Comparison of ENCODE assay signal across 6 cellular contexts in genomic region chr11:65523323-65523968, GRCh38. TPM values are rescaled to one million over a fixed set of nuclear protein-coding genes. Genes with fewer than 3 reads are reported as not detected.
DNase-seq lines count a peak whose midpoint lies in the region; ATAC-seq, FAIRE-seq and TF ChIP-seq lines count a peak whose summit lies in the region.
"Not testable (repeated sequence)": the region's sequence is repeated elsewhere in the genome, so short reads cannot be mapped to it uniquely, and the experiment has no call there.

No MANE protein-coding gene starts in this region.

- TF ChIP-seq EP300 in ovary (IDR thresholded peaks at IDR 0.05), result not testable (repeated sequence)

- not testable (repeated sequence) for H3K27me3 ChIP-seq in ovary, upper lobe of right lung

- WGBS in ovary, 3 donors, result 59 to 69% (median 63%) methylated on average over 13 of the region's 13 CpGs

- H3K27me3 Mint-ChIP-seq in activated CD8-positive, alpha-beta T cell treated with anti-CD3 and anti-CD28 coated beads, Interleukin-2, amount 10 ng/mL, durations not matched to agents 7 days and 5 days (ENCODE audit: low read depth); chondrocyte (ENCODE audit: low read depth): not testable (repeated sequence)

- H3K4me1 Mint-ChIP-seq in activated CD8-positive, alpha-beta T cell treated with anti-CD3 and anti-CD28 coated beads, Interleukin-2, amount 10 ng/mL, durations not matched to agents 7 days and 5 days (ENCODE audit: low read depth), result peaks cover 49% of the 10 kb centered on the region
- peaks cover 38% of the 10 kb centered on the region for H3K4me1 Mint-ChIP-seq in chondrocyte (ENCODE audit: low read depth)

- ATAC-seq in activated CD8-positive, alpha-beta T cell treated with anti-CD3 and anti-CD28 coated beads, Interleukin-2, amount 10 ng/mL, durations not matched to agents 7 days and 5 days; upper lobe of right lung: not testable (repeated sequence)

- not testable (repeated sequence) for TF ChIP-seq CTCF in HEK293 (tag by site-specific recombination; IDR thresholded peaks at IDR 0.05); chondrocyte (IDR thresholded peaks at IDR 0.05); kidney (IDR thresholded peaks at IDR 0.05; ENCODE audit: borderline replicate concordance, extremely low read depth, insufficient read depth); ovary (IDR thresholded peaks at IDR 0.05); upper lobe of right lung (IDR thresholded peaks at IDR 0.05)

- H3K36me3 Mint-ChIP-seq in activated CD8-positive, alpha-beta T cell treated with anti-CD3 and anti-CD28 coated beads, Interleukin-2, amount 10 ng/mL, durations not matched to agents 7 days and 5 days (ENCODE audit: low read depth), result peaks cover 17% of the 10 kb centered on the region
- not testable (repeated sequence) for H3K36me3 Mint-ChIP-seq in chondrocyte (ENCODE audit: low read depth)

- POLR2A ChIA-PET in HEK293 (lab: Yijun Ruan, JAX), result not testable (repeated sequence)
- POLR2A ChIA-PET in activated CD8-positive, alpha-beta T cell treated with anti-CD3 and anti-CD28 coated beads, Interleukin-2, amount 10 ng/mL, durations not matched to agents 7 days and 5 days (lab: Charles Lee), result interaction anchor here (0.7 to 2.8 kb wide), 7 partner anchors 19 to 104 kb away, joined by 3 to 25 read pairs (median 4); partner anchors contain the start of gene FAM89B

- H3K4me3 ChIP-seq in HEK293 (ENCODE audit: low read depth, low read length); ovary; upper lobe of right lung: not testable (repeated sequence)
- peak overlapping the region in 1 of 2 donors; percentile 23 for H3K4me3 ChIP-seq in kidney (ENCODE audit: low read length in 2 of 2)

- intact Hi-C loops in kidney (cut with DNase I); ovary (cut with DNase I); upper lobe of right lung (cut with DNase I): not testable (repeated sequence)

- not testable (repeated sequence) for H3K9me3 ChIP-seq in HEK293 (ENCODE audit: control insufficient read depth, insufficient read depth, low read depth, low read length); kidney (ENCODE audit: control insufficient read depth in 1 of 2, low read length in 2 of 2); ovary; upper lobe of right lung

- CTCF ChIA-PET in HEK293 (lab: Yijun Ruan, JAX); activated CD8-positive, alpha-beta T cell treated with anti-CD3 and anti-CD28 coated beads, Interleukin-2, amount 10 ng/mL, durations not matched to agents 7 days and 5 days (lab: Charles Lee): not testable (repeated sequence)

- not testable (repeated sequence) for TF ChIP-seq POLR2A in ovary (IDR thresholded peaks at IDR 0.05)

- H3K4me3 Mint-ChIP-seq in activated CD8-positive, alpha-beta T cell treated with anti-CD3 and anti-CD28 coated beads, Interleukin-2, amount 10 ng/mL, durations not matched to agents 7 days and 5 days, result peak overlapping the region; percentile 66
- not testable (repeated sequence) for H3K4me3 Mint-ChIP-seq in chondrocyte (ENCODE audit: unreplicated experiment)

- not testable (repeated sequence) for H3K27ac ChIP-seq in HEK293 (ENCODE audit: extremely low read depth, low read depth, low read length); upper lobe of right lung
- H3K27ac ChIP-seq in kidney (ENCODE audit: low read depth in 2 of 2, low read length in 2 of 2) (peak overlapping the region; percentile 55 to 76), ovary (peak overlapping the region; percentile 49 to 50)

- not testable (repeated sequence) for H3K9ac ChIP-seq in kidney (ENCODE audit: low read length in 2 of 2)

- H3K36me3 ChIP-seq in HEK293 (ENCODE audit: control insufficient read depth in 2 of 2, insufficient read depth in 1 of 2, low read length in 2 of 2) (peaks cover 0 to 25% of the 10 kb centered on the region in 2 experiments; a peak in 1 of 3 replicates), upper lobe of right lung (peaks cover 18% of the 10 kb centered on the region)
- not testable (repeated sequence) for H3K36me3 ChIP-seq in kidney (ENCODE audit: control insufficient read depth in 1 of 2, insufficient read depth in 2 of 2, low read length in 2 of 2); ovary

- H3K9me3 Mint-ChIP-seq in activated CD8-positive, alpha-beta T cell treated with anti-CD3 and anti-CD28 coated beads, Interleukin-2, amount 10 ng/mL, durations not matched to agents 7 days and 5 days (ENCODE audit: insufficient read depth); chondrocyte (ENCODE audit: low read depth): not testable (repeated sequence)

- DNase-seq in activated CD8-positive, alpha-beta T cell treated with anti-CD3 and anti-CD28 coated beads, Interleukin-2, amount 10 ng/mL, durations not matched to agents 7 days and 5 days, result peak; percentile 46
- DNase-seq in chondrocyte (ENCODE audit: low spot score), result peak; percentile 54
- DNase-seq in kidney, result peak; percentile 51
- peak in 1 of 5 donors; percentile 42 for DNase-seq in ovary
- peak; percentile 46 for DNase-seq in upper lobe of right lung

- not testable (repeated sequence) for FAIRE-seq in kidney (lab: Jason Lieb, UNC)

- not testable (repeated sequence) for H3K4me1 ChIP-seq in HEK293 (ENCODE audit: control insufficient read depth, insufficient read depth, low read length)
- H3K4me1 ChIP-seq in kidney (ENCODE audit: control insufficient read depth in 1 of 2, insufficient read depth in 1 of 2, low read depth in 1 of 2, low read length in 2 of 2) (peaks cover 16 to 24% of the 10 kb centered on the region in 2 donors), ovary (ENCODE audit: insufficient read depth) (peaks cover 12% of the 10 kb centered on the region), upper lobe of right lung (peaks cover 39% of the 10 kb centered on the region)

- peak overlapping the region; percentile 89 for H3K27ac Mint-ChIP-seq in activated CD8-positive, alpha-beta T cell treated with anti-CD3 and anti-CD28 coated beads, Interleukin-2, amount 10 ng/mL, durations not matched to agents 7 days and 5 days
- not testable (repeated sequence) for H3K27ac Mint-ChIP-seq in chondrocyte (ENCODE audit: unreplicated experiment)

TF ChIP-seq in HEK293, 187 proteins besides CTCF, POLR2A, EP300 and RAD21:
- TF ChIP-seq ZNF274 (IDR thresholded peaks at IDR 0.05; ENCODE audit: low read length), result not testable (repeated sequence)
- TF ChIP-seq ZNF274 (tag by site-specific recombination; IDR thresholded peaks at IDR 0.05; ENCODE audit: borderline replicate concordance), result peak; percentile 69; the same call in 1 of the 2 replicates

RNA-seq across cellular contexts. Expression of gene SCYL1, which starts 1.4 kb away (rescaled TPM):
- total RNA-seq in activated CD8-positive, alpha-beta T cell treated with anti-CD3 and anti-CD28 coated beads, Interleukin-2, amount 10 ng/mL, durations not matched to agents 7 days and 5 days, result 10 to 100 TPM; 68.0 to 69.5 TPM
- total RNA-seq in chondrocyte, result 108 to 123 TPM (median 120 TPM) in 3 replicates
- total RNA-seq in kidney, result 72.2 TPM
- polyA plus RNA-seq in kidney (ENCODE audit: insufficient read depth, low read depth, low replicate concordance), result 78.9 TPM
- total RNA-seq in ovary, result 100 to 1,000 TPM in 1 of 7 donors, 10 to 100 TPM in 6; 59.0 to 118 (median 96.2) TPM
- polyA plus RNA-seq in ovary, result 10 to 100 TPM; 11.7 to 71.6 TPM
- 74.4 TPM for total RNA-seq in upper lobe of right lung

RNA-seq across cellular contexts. Expression of gene MALAT1, which starts 24.6 kb away (rescaled TPM):
- total RNA-seq in activated CD8-positive, alpha-beta T cell treated with anti-CD3 and anti-CD28 coated beads, Interleukin-2, amount 10 ng/mL, durations not matched to agents 7 days and 5 days, result 1,000 to 10,000 TPM; 3,822 to 4,094 TPM
- 11,810 to 14,376 TPM (median 12,130 TPM) in 3 replicates for total RNA-seq in chondrocyte
- total RNA-seq in kidney, result 15,262 TPM
- 219 TPM for polyA plus RNA-seq in kidney (ENCODE audit: insufficient read depth, low read depth, low replicate concordance)
- total RNA-seq in ovary, result over 10,000 TPM in 4 of 7 donors, 1,000 to 10,000 TPM in 3; 4,813 to 13,132 (median 10,519) TPM
- 100 to 1,000 TPM; 396 to 616 TPM for polyA plus RNA-seq in ovary
- total RNA-seq in upper lobe of right lung, result 11,917 TPM

RNA-seq across cellular contexts. Expression of gene LTBP3, which starts 34.7 kb away (rescaled TPM):
- total RNA-seq in activated CD8-positive, alpha-beta T cell treated with anti-CD3 and anti-CD28 coated beads, Interleukin-2, amount 10 ng/mL, durations not matched to agents 7 days and 5 days, result 10 to 100 TPM; 64.7 to 70.8 TPM
- total RNA-seq in chondrocyte (264 to 272 TPM (median 271 TPM) in 3 replicates), kidney (165 TPM), ovary (100 to 1,000 TPM; 143 to 292 (median 198) TPM), upper lobe of right lung (128 TPM)
- polyA plus RNA-seq in kidney (ENCODE audit: insufficient read depth, low read depth, low replicate concordance) (61.6 TPM), ovary (100 to 1,000 TPM in 1 of 2 donors, 10 to 100 TPM in 1; 35.9 to 130 TPM)

RNA-seq across cellular contexts. Expression of gene ZNRD2, which starts 46.8 kb away (rescaled TPM):
- total RNA-seq in activated CD8-positive, alpha-beta T cell treated with anti-CD3 and anti-CD28 coated beads, Interleukin-2, amount 10 ng/mL, durations not matched to agents 7 days and 5 days, result 10 to 100 TPM; 39.2 to 40.7 TPM
- total RNA-seq in chondrocyte (26.4 to 32.1 TPM (median 28.1 TPM) in 3 replicates), kidney (32.0 TPM), ovary (10 to 100 TPM; 26.6 to 59.5 (median 39.2) TPM), upper lobe of right lung (24.0 TPM)
- polyA plus RNA-seq in kidney (ENCODE audit: insufficient read depth, low read depth, low replicate concordance) (60.4 TPM), ovary (10 to 100 TPM in 1 of 2 donors, 1 to 10 TPM in 1; 2.3 to 61.8 TPM)

RNA-seq across cellular contexts. Expression of gene FAM89B, which starts 48.9 kb away (rescaled TPM):
- 10 to 100 TPM; 32.0 to 33.6 TPM for total RNA-seq in activated CD8-positive, alpha-beta T cell treated with anti-CD3 and anti-CD28 coated beads, Interleukin-2, amount 10 ng/mL, durations not matched to agents 7 days and 5 days
- 84.8 to 91.9 TPM (median 86.8 TPM) in 3 replicates for total RNA-seq in chondrocyte
- total RNA-seq in kidney, result 36.7 TPM
- 33.5 TPM for polyA plus RNA-seq in kidney (ENCODE audit: insufficient read depth, low read depth, low replicate concordance)
- 10 to 100 TPM; 41.0 to 74.0 (median 53.3) TPM for total RNA-seq in ovary
- 10 to 100 TPM in 1 of 2 donors, 1 to 10 TPM in 1; 1.9 to 47.8 TPM for polyA plus RNA-seq in ovary
- 44.1 TPM for total RNA-seq in upper lobe of right lung
